Comparison of ENCODE assay signal across 8 cellular contexts in the genomic region with DNA sequence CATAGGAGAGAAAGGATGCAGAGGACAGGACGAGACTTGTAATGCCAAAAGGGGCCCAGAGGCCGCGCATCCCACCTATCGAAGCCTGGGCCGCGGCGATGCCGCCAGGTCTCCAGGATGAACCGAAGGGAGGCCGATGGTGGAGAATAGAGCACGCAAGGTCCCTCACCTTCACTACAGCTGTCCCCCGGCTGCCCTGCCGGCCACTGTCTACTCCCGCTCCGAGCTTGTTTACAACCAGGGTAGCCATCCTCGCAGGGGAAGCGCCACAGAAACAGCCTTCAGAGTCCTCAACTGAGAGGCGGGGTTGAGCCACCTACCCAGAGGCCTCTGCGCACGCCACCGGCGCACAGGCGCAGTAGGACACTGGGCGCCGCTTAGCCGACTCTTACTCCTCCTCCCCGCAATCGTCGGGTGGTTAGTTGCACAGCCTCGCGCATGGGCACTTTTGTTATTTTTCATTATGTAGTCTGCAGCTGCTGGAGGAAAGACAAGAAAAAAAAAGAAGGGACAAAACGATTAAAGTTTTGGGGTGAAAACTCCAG. TPM values are rescaled to one million over a fixed set of nuclear protein-coding genes. Genes with fewer than 3 reads are reported as not detected.
A peak's percentile ranks its signal among the peaks of the same experiment; 100 is the strongest.
DNase-seq lines count a peak whose midpoint lies in the region; ATAC-seq and TF ChIP-seq lines count a peak whose summit lies in the region.

A gene (minus strand): TSS at position 309 of the 545 bp plus-strand sequence. CDS start 59 bp downstream, at position 250.

- H3K27me3 ChIP-seq in cardiac muscle cell (no peaks in the 10 kb centered on the region), trophoblast cell (ENCODE audit: insufficient read depth, low read length) (no peaks in the 10 kb centered on the region), tibial nerve (no peaks in the 10 kb centered on the region)

- H3K14ac ChIP-seq in trophoblast cell (ENCODE audit: low read length) = peak within 1 kb of the TSS; percentile 69

- H3K4me1 ChIP-seq in cardiac muscle cell (ENCODE audit: low read depth) (peaks cover 14% of the 10 kb centered on the region), trophoblast cell (ENCODE audit: control insufficient read depth in 1 of 2, insufficient read depth in 2 of 2, low read length in 2 of 2) (peaks cover 0 to 3% of the 10 kb centered on the region in 2 experiments), tibial nerve (peaks cover 6 to 49% (median 18%) of the 10 kb centered on the region in 4 donors)

- H3K27me3 Mint-ChIP-seq in activated naive CD8-positive, alpha-beta T cell treated with anti-CD3 and anti-CD28 coated beads for 36 hours = no peaks in the 10 kb centered on the region

- peak within 1 kb of the TSS; percentile 13 for H4K91ac ChIP-seq in trophoblast cell (ENCODE audit: low read depth, low read length)

- H3K36me3 Mint-ChIP-seq in activated naive CD8-positive, alpha-beta T cell treated with anti-CD3 and anti-CD28 coated beads for 36 hours = peaks cover 19% of the 10 kb centered on the region

- H2AK5ac ChIP-seq in trophoblast cell (ENCODE audit: low read length) = no peak within 1 kb of the TSS

- peak within 1 kb of the TSS; percentile 85 for H2AFZ ChIP-seq in trophoblast cell (ENCODE audit: insufficient read depth, low read length, poor library complexity)

- H3K4me1 Mint-ChIP-seq in activated naive CD8-positive, alpha-beta T cell treated with anti-CD3 and anti-CD28 coated beads for 36 hours = peaks cover 39% of the 10 kb centered on the region

- H3K9me3 ChIP-seq in cardiac muscle cell (ENCODE audit: low read depth) (no peaks in the 10 kb centered on the region), trophoblast cell (ENCODE audit: insufficient read depth, low read depth, low read length) (no peaks in the 10 kb centered on the region), tibial nerve (no peaks in the 10 kb centered on the region)

- peaks cover 4% of the 10 kb centered on the region for H3K79me1 ChIP-seq in trophoblast cell (ENCODE audit: low read length)

- TF ChIP-seq POLR2A in tibial nerve (IDR thresholded peaks at IDR 0.05) = peak in 1 of 2 donors; percentile 41

- peak within 1 kb of the TSS; percentile 96 for H4K8ac ChIP-seq in trophoblast cell (ENCODE audit: low read depth, low read length)

- H3K4me3 Mint-ChIP-seq in activated naive CD8-positive, alpha-beta T cell treated with anti-CD3 and anti-CD28 coated beads for 36 hours = peak within 1 kb of the TSS; percentile 97

- H3K9me3 Mint-ChIP-seq in activated naive CD8-positive, alpha-beta T cell treated with anti-CD3 and anti-CD28 coated beads for 36 hours = no peaks in the 10 kb centered on the region

- H2BK120ac ChIP-seq in trophoblast cell (ENCODE audit: insufficient read depth, low read length, poor library complexity) = no peak within 1 kb of the TSS

- peak within 1 kb of the TSS; percentile 83 for H3K4me2 ChIP-seq in trophoblast cell (ENCODE audit: low read length)

- peak within 1 kb of the TSS; percentile 80 for H3K4ac ChIP-seq in trophoblast cell (ENCODE audit: low read depth, low read length)

- no peak within 1 kb of the TSS for H3K23ac ChIP-seq in trophoblast cell (ENCODE audit: low read length)

- H3K27ac ChIP-seq in cardiac muscle cell (peak within 1 kb of the TSS; percentile 87), trophoblast cell (ENCODE audit: low read depth, low read length) (peak within 1 kb of the TSS; percentile 68), tibial nerve (peak within 1 kb of the TSS; percentile 66 to 93 (median 83))

- no peaks in the 10 kb centered on the region for H3K36me3 ChIP-seq in cardiac muscle cell
- H3K36me3 ChIP-seq in trophoblast cell (ENCODE audit: control insufficient read depth in 1 of 2, insufficient read depth in 2 of 2, low read length in 2 of 2) = peaks cover 0 to 2% of the 10 kb centered on the region in 2 experiments
- H3K36me3 ChIP-seq in tibial nerve = peaks cover 0 to 9% (median 0%) of the 10 kb centered on the region in 3 donors

- peak within 1 kb of the TSS; percentile 60 for H2BK5ac ChIP-seq in trophoblast cell (ENCODE audit: low read depth, low read length, poor library complexity)

- DNase-seq in GM12865 (ENCODE audit: low read depth) = peak; percentile 95
- peak; percentile 83 for DNase-seq in NCI-H1105 treated with DMSO at 0.1 percent for 48 hours (lab: John Stamatoyannopoulos, UW)
- peak; percentile 92 for DNase-seq in SKM-1 treated with dmso at 0.1 percent for 144 hours (lab: John Stamatoyannopoulos, UW; ENCODE audit: unreplicated experiment)
- DNase-seq in activated naive CD8-positive, alpha-beta T cell treated with anti-CD3 and anti-CD28 coated beads for 36 hours = peak; percentile 92
- peak; percentile 95 to 96 for DNase-seq in cardiac muscle cell (ENCODE audit: low read depth in 1 of 2, low spot score in 1 of 2)
- peak; percentile 96 to 97 for DNase-seq in trophoblast cell
- DNase-seq in tibial nerve (ENCODE audit: low spot score in 2 of 2) = peak; percentile 79 to 84

- peak in 1 of 2 donors; percentile 62 for TF ChIP-seq EP300 in tibial nerve (IDR thresholded peaks at IDR 0.05)

- no peak within 1 kb of the TSS for H2BK12ac ChIP-seq in trophoblast cell (ENCODE audit: low read length)

- peak within 1 kb of the TSS; percentile 70 for H3K18ac ChIP-seq in trophoblast cell (ENCODE audit: low read length)

- peaks cover 5% of the 10 kb centered on the region for H3K79me2 ChIP-seq in trophoblast cell (ENCODE audit: control insufficient read depth, insufficient read depth, low read length, poor library complexity)

- TF ChIP-seq CTCF in GM12865 (IDR thresholded peaks at IDR 0.05; ENCODE audit: insufficient read depth, low read depth, low read length, missing control alignments) (no peak), cardiac muscle cell (IDR thresholded peaks at IDR 0.05; ENCODE audit: low read depth, low read length) (no peak), tibial nerve (IDR thresholded peaks at IDR 0.05) (no peak)

- no CpG with 5 or more reads among the region's 32 CpGs for WGBS in trophoblast cell (ENCODE audit: extremely low coverage, insufficient coverage, insufficient read length)
- WGBS in tibial nerve, 2 donors = 0% methylated on average over 30 to 32 of the region's 32 CpGs

- peak within 1 kb of the TSS; percentile 61 for H4K12ac ChIP-seq in trophoblast cell (ENCODE audit: low read depth, low read length)

- peak within 1 kb of the TSS; percentile 97 for H3K27ac Mint-ChIP-seq in activated naive CD8-positive, alpha-beta T cell treated with anti-CD3 and anti-CD28 coated beads for 36 hours

- peak within 1 kb of the TSS; percentile 97 for H3K4me3 ChIP-seq in GM12865 (ENCODE audit: low read depth, low read length)
- H3K4me3 ChIP-seq in cardiac muscle cell = peak within 1 kb of the TSS; percentile 85
- peak within 1 kb of the TSS; percentile 97 for H3K4me3 ChIP-seq in trophoblast cell (ENCODE audit: low read depth, low read length)
- peak within 1 kb of the TSS; percentile 72 to 96 (median 84) for H3K4me3 ChIP-seq in tibial nerve

- peak within 1 kb of the TSS; percentile 97 for H3K9ac ChIP-seq in trophoblast cell (ENCODE audit: low read length)

- ATAC-seq in HG02678 (IDR thresholded peaks at IDR 0.05; ENCODE audit: unreplicated experiment) = peak; percentile 93

RNA-seq across cellular contexts. Expression of the gene that starts here (rescaled TPM):
- 1 to 10 TPM; 6.8 to 7.1 TPM for total RNA-seq in activated naive CD8-positive, alpha-beta T cell treated with anti-CD3 and anti-CD28 coated beads for 36 hours
- 17.6 and 18.7 TPM in 2 replicates for total RNA-seq in cardiac muscle cell
- 14.9 and 19.6 TPM in 2 replicates for polyA plus RNA-seq in cardiac muscle cell
- 4.8 and 5.3 TPM in 2 replicates for polyA plus RNA-seq in trophoblast cell (2013)
- 10 to 100 TPM; 17.7 to 24.5 (median 20.8) TPM for total RNA-seq in tibial nerve

Comparison
In these comparisons a context has a peak if more than half of its experiments do, and no peak if none do; other contexts are left out.
1. Peak in every context shown above with its lines: DNase-seq, ATAC-seq, H3K4me3 ChIP-seq and H3K27ac ChIP-seq.